ENCODE assay signal across 8 cellular contexts in the genomic region with DNA sequence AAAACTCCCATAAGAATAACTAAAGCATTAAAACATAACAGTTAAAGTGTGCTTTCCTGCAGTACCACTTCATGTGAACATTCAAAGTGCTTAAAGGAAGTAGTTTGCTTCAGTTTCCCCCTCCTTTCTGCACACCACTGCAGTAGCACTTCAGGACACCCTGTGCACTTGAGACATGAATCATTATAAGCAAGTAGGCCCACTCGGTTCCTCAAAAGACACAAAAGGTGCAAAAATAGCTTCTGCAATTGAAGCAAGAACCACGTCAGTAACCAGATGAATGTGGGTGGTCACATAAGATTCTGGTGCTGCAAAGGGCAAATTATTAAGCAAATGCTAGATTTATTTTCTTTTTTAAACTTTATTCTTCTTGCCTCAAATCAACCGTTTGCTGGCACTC.
A peak's percentile ranks its signal among the peaks of the same experiment; 100 is the strongest.
DNase-seq lines count a peak whose midpoint lies in the region; ATAC-seq lines count a peak whose summit lies in the region.

No MANE protein-coding gene starts in this region.

- intact Hi-C loops in activated CD4-positive, alpha-beta memory T cell treated with anti-CD3 and anti-CD28 coated beads for 36 hours (cut with micrococcal nuclease) = loop anchor here (1.0 to 5.0 kb wide), 2 partner anchors 18 to 217 kb away; no protein-coding TSS in a partner anchor

- H3K4me1 Mint-ChIP-seq in activated CD4-positive, alpha-beta memory T cell treated with anti-CD3 and anti-CD28 coated beads for 36 hours (ENCODE audit: low read depth) = peaks cover 67% of the 10 kb centered on the region
- peaks cover 9% of the 10 kb centered on the region for H3K4me1 Mint-ChIP-seq in activated CD4-positive, alpha-beta memory T cell treated with anti-CD3 and anti-CD28 coated beads, Interleukin-2, amount 10 ng/mL, durations not matched to agents 7 days and 5 days

- no peak overlapping the region for H3K4me3 Mint-ChIP-seq in activated CD4-positive, alpha-beta memory T cell treated with anti-CD3 and anti-CD28 coated beads for 36 hours
- no peak overlapping the region for H3K4me3 Mint-ChIP-seq in activated CD4-positive, alpha-beta memory T cell treated with anti-CD3 and anti-CD28 coated beads, Interleukin-2, amount 10 ng/mL, durations not matched to agents 7 days and 5 days

- no peak for DNase-seq in activated CD4-positive, alpha-beta memory T cell treated with anti-CD3 and anti-CD28 coated beads for 36 hours
- no peak for DNase-seq in activated CD4-positive, alpha-beta memory T cell treated with anti-CD3 and anti-CD28 coated beads, Interleukin-2, amount 10 ng/mL, durations not matched to agents 7 days and 5 days
- DNase-seq in MV-4-11 (lab: John Stamatoyannopoulos, UW) = peak; percentile 66
- DNase-seq in putamen (ENCODE audit: low spot score) = peak; percentile 83
- no peak for DNase-seq in hippocampal formation (lab: John Stamatoyannopoulos, UW)
- no peak for DNase-seq in UCSD-AML1 (lab: John Stamatoyannopoulos, UW; ENCODE audit: unreplicated experiment)
- DNase-seq in 8988T = no peak

- ATAC-seq in HG02571 (IDR thresholded peaks at IDR 0.05; ENCODE audit: unreplicated experiment) = peak; percentile 92

- no peaks in the 10 kb centered on the region for H3K9me3 Mint-ChIP-seq in activated CD4-positive, alpha-beta memory T cell treated with anti-CD3 and anti-CD28 coated beads for 36 hours
- H3K9me3 Mint-ChIP-seq in activated CD4-positive, alpha-beta memory T cell treated with anti-CD3 and anti-CD28 coated beads, Interleukin-2, amount 10 ng/mL, durations not matched to agents 7 days and 5 days = no peaks in the 10 kb centered on the region

- H3K36me3 Mint-ChIP-seq in activated CD4-positive, alpha-beta memory T cell treated with anti-CD3 and anti-CD28 coated beads for 36 hours = peaks cover 21% of the 10 kb centered on the region
- H3K36me3 Mint-ChIP-seq in activated CD4-positive, alpha-beta memory T cell treated with anti-CD3 and anti-CD28 coated beads, Interleukin-2, amount 10 ng/mL, durations not matched to agents 7 days and 5 days (ENCODE audit: low read depth) = peaks cover 22% of the 10 kb centered on the region

- H3K27me3 Mint-ChIP-seq in activated CD4-positive, alpha-beta memory T cell treated with anti-CD3 and anti-CD28 coated beads for 36 hours = no peaks in the 10 kb centered on the region
- H3K27me3 Mint-ChIP-seq in activated CD4-positive, alpha-beta memory T cell treated with anti-CD3 and anti-CD28 coated beads, Interleukin-2, amount 10 ng/mL, durations not matched to agents 7 days and 5 days = no peaks in the 10 kb centered on the region

- peak overlapping the region; percentile 36 for H3K27ac Mint-ChIP-seq in activated CD4-positive, alpha-beta memory T cell treated with anti-CD3 and anti-CD28 coated beads for 36 hours
- H3K27ac Mint-ChIP-seq in activated CD4-positive, alpha-beta memory T cell treated with anti-CD3 and anti-CD28 coated beads, Interleukin-2, amount 10 ng/mL, durations not matched to agents 7 days and 5 days = no peak overlapping the region

- CTCF ChIA-PET in activated CD4-positive, alpha-beta memory T cell treated with anti-CD3 and anti-CD28 coated beads for 36 hours (lab: Charles Lee) = interaction anchor here (1.0 kb wide), 1 partner anchor 10 kb away, joined by 5 read pairs; no protein-coding TSS in a partner anchor
- CTCF ChIA-PET in activated CD4-positive, alpha-beta memory T cell treated with anti-CD3 and anti-CD28 coated beads, Interleukin-2, amount 10 ng/mL, durations not matched to agents 7 days and 5 days (lab: Charles Lee) = no interaction called here

- POLR2A ChIA-PET in activated CD4-positive, alpha-beta memory T cell treated with anti-CD3 and anti-CD28 coated beads for 36 hours (lab: Charles Lee) = interaction anchor here (1.5 kb wide), 1 partner anchor 11 kb away, joined by 3 read pairs; no protein-coding TSS in a partner anchor
- POLR2A ChIA-PET in activated CD4-positive, alpha-beta memory T cell treated with anti-CD3 and anti-CD28 coated beads, Interleukin-2, amount 10 ng/mL, durations not matched to agents 7 days and 5 days (lab: Charles Lee) = no interaction called here

Comparison
In these comparisons a context has a peak if more than half of its experiments do, and no peak if none do; other contexts are left out.
1. DNase-seq: peak in MV-4-11 (single experiment) and putamen (single experiment); none in activated CD4-positive, alpha-beta memory T cell treated with anti-CD3 and anti-CD28 coated beads for 36 hours (single experiment), activated CD4-positive, alpha-beta memory T cell treated with anti-CD3 and anti-CD28 coated beads, Interleukin-2, amount 10 ng/mL, durations not matched to agents 7 days and 5 days (single experiment), hippocampal formation (0 of 2), UCSD-AML1 (single experiment) and 8988T (single experiment).